Comparison of ENCODE assay signal across 8 cellular contexts in genomic region chr12:6195665-6196535, GRCh38. TPM values are rescaled to one million over a fixed set of nuclear protein-coding genes. Genes with fewer than 3 reads are reported as not detected.
DNase-seq lines count a peak whose midpoint lies in the region; ATAC-seq, FAIRE-seq and TF ChIP-seq lines count a peak whose summit lies in the region.

No MANE protein-coding gene starts in this region.

- H3K27ac ChIP-seq in AG04450 (ENCODE audit: low read depth, low read length), result no peak overlapping the region

- no peaks in the 10 kb centered on the region; the same call in 1 of the 2 replicates for H3K9me3 ChIP-seq in AG04450 (ENCODE audit: control insufficient read depth, insufficient read depth, low read length)

- POLR2A ChIA-PET in AG04450 (lab: Yijun Ruan, JAX), result interaction anchor here (1.1 to 1.9 kb wide), 3 partner anchors 82 to 275 kb away, joined by 3 to 14 read pairs (median 4); partner anchors contain the start of gene VAMP1

- H3K4me3 ChIP-seq in AG04450 (ENCODE audit: low read depth, low read length) (no peak overlapping the region), WI38 (ENCODE audit: low read depth, low read length) (no peak overlapping the region), bronchial epithelial cell (ENCODE audit: low read depth, low read length) (no peak overlapping the region), kidney epithelial cell (ENCODE audit: low read depth, low read length) (no peak overlapping the region)

- FAIRE-seq in GM19239 (lab: Jason Lieb, UNC), result peak; percentile 84
- FAIRE-seq in bronchial epithelial cell (lab: Jason Lieb, UNC), result no peak

- TF ChIP-seq CTCF in AG04450 (IDR thresholded peaks at IDR 0.05; ENCODE audit: low read depth, low read length) (peak; percentile 93), WI38 (IDR thresholded peaks at IDR 0.05; ENCODE audit: low read depth, low read length) (peak; percentile 88), bronchial epithelial cell (IDR thresholded peaks at IDR 0.05; ENCODE audit: insufficient read depth, low read length, severe bottlenecking) (peak; percentile 95), kidney epithelial cell (IDR thresholded peaks at IDR 0.05; ENCODE audit: insufficient read depth, low read length, poor library complexity, severe bottlenecking) (peak; percentile 90)

- no peak for ATAC-seq in GM21786 (IDR thresholded peaks at IDR 0.05; ENCODE audit: unreplicated experiment)

- H3K36me3 ChIP-seq in bronchial epithelial cell (ENCODE audit: control insufficient read depth, insufficient read depth, low read length) (no peaks in the 10 kb centered on the region), kidney epithelial cell (ENCODE audit: control insufficient read depth, insufficient read depth, low read length) (no peaks in the 10 kb centered on the region)

- DNase-seq in AG04450 (ENCODE audit: low read depth, low spot score), result peak; percentile 68
- DNase-seq in GM19239 (ENCODE audit: insufficient read length, low spot score), result peak; percentile 99
- DNase-seq in NCI-H1694 (lab: John Stamatoyannopoulos, UW), result peak; percentile 90
- peak; percentile 94 for DNase-seq in bronchial epithelial cell (ENCODE audit: low read depth)
- no peak for DNase-seq in kidney epithelial cell (ENCODE audit: low read depth)
- peak; percentile 86 for DNase-seq in stimulated activated CD4-positive, alpha-beta T cell treated with anti-CD3 and anti-CD28 coated beads, Interleukin-15, amount 100 ng/mL, for 24 hours

- peaks cover 2% of the 10 kb centered on the region for H3K27me3 ChIP-seq in AG04450 (ENCODE audit: control insufficient read depth, insufficient read depth, low read length)
- no peaks in the 10 kb centered on the region for H3K27me3 ChIP-seq in bronchial epithelial cell (ENCODE audit: control insufficient read depth, insufficient read depth, low read length)
- no peaks in the 10 kb centered on the region for H3K27me3 ChIP-seq in kidney epithelial cell (ENCODE audit: control insufficient read depth, insufficient read depth, low read length)

- CTCF ChIA-PET in AG04450 (lab: Charles Lee), result interaction anchor here (0.5 to 6.3 kb wide), 50 partner anchors 9 to 269 kb away, joined by 3 to 185 read pairs (median 5); no protein-coding TSS in a partner anchor

RNA-seq across cellular contexts. Expression of gene CD9, which starts 4.3 kb away (rescaled TPM):
- polyA plus RNA-seq in AG04450 (2011; rRNA removed), result 152 and 177 TPM in 2 replicates
- 91.4 and 91.9 TPM in 2 replicates for polyA minus RNA-seq in AG04450 (2011; rRNA and poly(A)+ RNA removed)
- total RNA-seq in bronchial epithelial cell (492 and 634 TPM in 2 replicates), kidney epithelial cell (241 and 248 TPM in 2 replicates)
